In genomic region chr16:10888320-10888937, GRCh38 we compare ENCODE assay signal across 1 cellular context.
TF ChIP-seq lines count a peak whose summit lies in the region.

No MANE protein-coding gene starts in this region.

TF ChIP-seq in GM12878, 131 proteins besides CTCF, POLR2A, EP300 and RAD21 (continues in another document):
- TF ChIP-seq BMI1 (IDR thresholded peaks at IDR 0.05; ENCODE audit: borderline replicate concordance), result peak; percentile 30; the same call in 1 of the 2 replicates
- TF ChIP-seq SKIL (IDR thresholded peaks at IDR 0.05; ENCODE audit: low read depth, poor library complexity, severe bottlenecking), result peak; percentile 72
- peak; percentile 73 for TF ChIP-seq IKZF1 (conservative IDR thresholded peaks at IDR 0.05)
- no peak for TF ChIP-seq BACH1 (IDR thresholded peaks at IDR 0.05; ENCODE audit: borderline replicate concordance)
- TF ChIP-seq NBN (IDR thresholded peaks at IDR 0.05), result no peak
- TF ChIP-seq JUNB (IDR thresholded peaks at IDR 0.05), result peak; percentile 40
- 0 out of 2 replicates have a peak, but pooled peaks have one; percentile 14 for TF ChIP-seq BCL11A (IDR thresholded peaks at IDR 0.05; ENCODE audit: low read depth, low read length)
- TF ChIP-seq CREM (IDR thresholded peaks at IDR 0.05; ENCODE audit: low read depth), result peak; percentile 77
- TF ChIP-seq, protein P1, sequence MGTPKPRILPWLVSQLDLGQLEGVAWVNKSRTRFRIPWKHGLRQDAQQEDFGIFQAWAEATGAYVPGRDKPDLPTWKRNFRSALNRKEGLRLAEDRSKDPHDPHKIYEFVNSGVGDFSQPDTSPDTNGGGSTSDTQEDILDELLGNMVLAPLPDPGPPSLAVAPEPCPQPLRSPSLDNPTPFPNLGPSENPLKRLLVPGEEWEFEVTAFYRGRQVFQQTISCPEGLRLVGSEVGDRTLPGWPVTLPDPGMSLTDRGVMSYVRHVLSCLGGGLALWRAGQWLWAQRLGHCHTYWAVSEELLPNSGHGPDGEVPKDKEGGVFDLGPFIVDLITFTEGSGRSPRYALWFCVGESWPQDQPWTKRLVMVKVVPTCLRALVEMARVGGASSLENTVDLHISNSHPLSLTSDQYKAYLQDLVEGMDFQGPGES (IDR thresholded peaks at IDR 0.05), result no peak
- peak; percentile 64; the same call in 1 of the 2 replicates for TF ChIP-seq FOXM1 (IDR thresholded peaks at IDR 0.05; ENCODE audit: low read depth, low read length)
- TF ChIP-seq MEF2A (IDR thresholded peaks at IDR 0.05; ENCODE audit: insufficient read depth, low read depth, low read length), result peak; percentile 88
- TF ChIP-seq RCOR1 (conservative IDR thresholded peaks at IDR 0.05; ENCODE audit: low read depth, low read length), result no peak
- no peak for TF ChIP-seq RELA (IDR thresholded peaks at IDR 0.05; ENCODE audit: borderline replicate concordance, partially characterized antibody)
- TF ChIP-seq, protein P2, sequence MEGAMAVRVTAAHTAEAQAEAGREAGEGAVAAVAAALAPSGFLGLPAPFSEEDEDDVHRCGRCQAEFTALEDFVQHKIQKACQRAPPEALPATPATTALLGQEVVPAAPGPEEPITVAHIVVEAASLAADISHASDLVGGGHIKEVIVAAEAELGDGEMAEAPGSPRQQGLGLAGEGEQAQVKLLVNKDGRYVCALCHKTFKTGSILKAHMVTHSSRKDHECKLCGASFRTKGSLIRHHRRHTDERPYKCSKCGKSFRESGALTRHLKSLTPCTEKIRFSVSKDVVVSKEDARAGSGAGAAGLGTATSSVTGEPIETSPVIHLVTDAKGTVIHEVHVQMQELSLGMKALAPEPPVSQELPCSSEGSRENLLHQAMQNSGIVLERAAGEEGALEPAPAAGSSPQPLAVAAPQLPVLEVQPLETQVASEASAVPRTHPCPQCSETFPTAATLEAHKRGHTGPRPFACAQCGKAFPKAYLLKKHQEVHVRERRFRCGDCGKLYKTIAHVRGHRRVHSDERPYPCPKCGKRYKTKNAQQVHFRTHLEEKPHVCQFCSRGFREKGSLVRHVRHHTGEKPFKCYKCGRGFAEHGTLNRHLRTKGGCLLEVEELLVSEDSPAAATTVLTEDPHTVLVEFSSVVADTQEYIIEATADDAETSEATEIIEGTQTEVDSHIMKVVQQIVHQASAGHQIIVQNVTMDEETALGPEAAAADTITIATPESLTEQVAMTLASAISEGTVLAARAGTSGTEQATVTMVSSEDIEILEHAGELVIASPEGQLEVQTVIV (IDR thresholded peaks at IDR 0.05; ENCODE audit: borderline replicate concordance, partially characterized antibody), result no peak
- peak; percentile 27; the same call in 1 of the 2 replicates for TF ChIP-seq CBFB (IDR thresholded peaks at IDR 0.05; ENCODE audit: low read depth)
- TF ChIP-seq, protein P3, sequence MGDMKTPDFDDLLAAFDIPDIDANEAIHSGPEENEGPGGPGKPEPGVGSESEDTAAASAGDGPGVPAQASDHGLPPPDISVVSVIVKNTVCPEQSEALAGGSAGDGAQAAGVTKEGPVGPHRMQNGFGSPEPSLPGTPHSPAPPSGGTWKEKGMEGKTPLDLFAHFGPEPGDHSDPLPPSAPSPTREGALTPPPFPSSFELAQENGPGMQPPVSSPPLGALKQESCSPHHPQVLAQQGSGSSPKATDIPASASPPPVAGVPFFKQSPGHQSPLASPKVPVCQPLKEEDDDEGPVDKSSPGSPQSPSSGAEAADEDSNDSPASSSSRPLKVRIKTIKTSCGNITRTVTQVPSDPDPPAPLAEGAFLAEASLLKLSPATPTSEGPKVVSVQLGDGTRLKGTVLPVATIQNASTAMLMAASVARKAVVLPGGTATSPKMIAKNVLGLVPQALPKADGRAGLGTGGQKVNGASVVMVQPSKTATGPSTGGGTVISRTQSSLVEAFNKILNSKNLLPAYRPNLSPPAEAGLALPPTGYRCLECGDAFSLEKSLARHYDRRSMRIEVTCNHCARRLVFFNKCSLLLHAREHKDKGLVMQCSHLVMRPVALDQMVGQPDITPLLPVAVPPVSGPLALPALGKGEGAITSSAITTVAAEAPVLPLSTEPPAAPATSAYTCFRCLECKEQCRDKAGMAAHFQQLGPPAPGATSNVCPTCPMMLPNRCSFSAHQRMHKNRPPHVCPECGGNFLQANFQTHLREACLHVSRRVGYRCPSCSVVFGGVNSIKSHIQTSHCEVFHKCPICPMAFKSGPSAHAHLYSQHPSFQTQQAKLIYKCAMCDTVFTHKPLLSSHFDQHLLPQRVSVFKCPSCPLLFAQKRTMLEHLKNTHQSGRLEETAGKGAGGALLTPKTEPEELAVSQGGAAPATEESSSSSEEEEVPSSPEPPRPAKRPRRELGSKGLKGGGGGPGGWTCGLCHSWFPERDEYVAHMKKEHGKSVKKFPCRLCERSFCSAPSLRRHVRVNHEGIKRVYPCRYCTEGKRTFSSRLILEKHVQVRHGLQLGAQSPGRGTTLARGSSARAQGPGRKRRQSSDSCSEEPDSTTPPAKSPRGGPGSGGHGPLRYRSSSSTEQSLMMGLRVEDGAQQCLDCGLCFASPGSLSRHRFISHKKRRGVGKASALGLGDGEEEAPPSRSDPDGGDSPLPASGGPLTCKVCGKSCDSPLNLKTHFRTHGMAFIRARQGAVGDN (IDR thresholded peaks at IDR 0.05), result 0 out of 2 replicates have a peak, but pooled peaks have one; percentile 24
- no peak for TF ChIP-seq TCF7 (IDR thresholded peaks at IDR 0.05; ENCODE audit: borderline replicate concordance)
- peak in 1 of 2 experiments; percentile 61; a peak in 1 of 4 replicates for TF ChIP-seq SRF (IDR thresholded peaks at IDR 0.05; ENCODE audit: low read depth in 2 of 2, low read length in 2 of 2)
- TF ChIP-seq ZBTB4 (CRISPR knock-in tag; IDR thresholded peaks at IDR 0.05), result no peak
- TF ChIP-seq, protein P4, sequence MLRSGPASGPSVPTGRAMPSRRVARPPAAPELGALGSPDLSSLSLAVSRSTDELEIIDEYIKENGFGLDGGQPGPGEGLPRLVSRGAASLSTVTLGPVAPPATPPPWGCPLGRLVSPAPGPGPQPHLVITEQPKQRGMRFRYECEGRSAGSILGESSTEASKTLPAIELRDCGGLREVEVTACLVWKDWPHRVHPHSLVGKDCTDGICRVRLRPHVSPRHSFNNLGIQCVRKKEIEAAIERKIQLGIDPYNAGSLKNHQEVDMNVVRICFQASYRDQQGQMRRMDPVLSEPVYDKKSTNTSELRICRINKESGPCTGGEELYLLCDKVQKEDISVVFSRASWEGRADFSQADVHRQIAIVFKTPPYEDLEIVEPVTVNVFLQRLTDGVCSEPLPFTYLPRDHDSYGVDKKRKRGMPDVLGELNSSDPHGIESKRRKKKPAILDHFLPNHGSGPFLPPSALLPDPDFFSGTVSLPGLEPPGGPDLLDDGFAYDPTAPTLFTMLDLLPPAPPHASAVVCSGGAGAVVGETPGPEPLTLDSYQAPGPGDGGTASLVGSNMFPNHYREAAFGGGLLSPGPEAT (IDR thresholded peaks at IDR 0.05; ENCODE audit: low read depth), result peak; percentile 44; the same call in 1 of the 2 replicates
- no peak for TF ChIP-seq IRF4 (IDR thresholded peaks at IDR 0.05; ENCODE audit: low read depth, low read length)
- no peak for TF ChIP-seq YBX1 (IDR thresholded peaks at IDR 0.05)
- TF ChIP-seq CBX5 (IDR thresholded peaks at IDR 0.05; ENCODE audit: low read depth), result no peak
- TF ChIP-seq PAX8 (IDR thresholded peaks at IDR 0.05), result no peak
- TF ChIP-seq MTA2 (IDR thresholded peaks at IDR 0.05; ENCODE audit: low read depth), result no peak; the same call in 1 of the 2 replicates
- peak in 1 of 2 experiments; percentile 53; a peak in 1 of 4 replicates for TF ChIP-seq ETV6 (conservative IDR thresholded peaks at IDR 0.05 in 1 of 2, IDR thresholded peaks at IDR 0.05 in 1 of 2; ENCODE audit: borderline replicate concordance in 1 of 2, low read depth in 1 of 2)
- TF ChIP-seq GATAD2B (conservative IDR thresholded peaks at IDR 0.05; ENCODE audit: low read depth), result 0 out of 2 replicates have a peak, but pooled peaks have one; percentile 33
- TF ChIP-seq NFIC (IDR thresholded peaks at IDR 0.05; ENCODE audit: low read depth, low read length), result peak; percentile 86
- peak; percentile 52; the same call in 1 of the 2 replicates for TF ChIP-seq SMAD5 (IDR thresholded peaks at IDR 0.05; ENCODE audit: low read depth)
- peak; percentile 79 for TF ChIP-seq DPF2 (IDR thresholded peaks at IDR 0.05)
- no peak for TF ChIP-seq NR2C1 (IDR thresholded peaks at IDR 0.05)
- TF ChIP-seq MTA3 (IDR thresholded peaks at IDR 0.05; ENCODE audit: borderline replicate concordance, low read length), result peak; percentile 93
- peak; percentile 79 for TF ChIP-seq MEF2B (IDR thresholded peaks at IDR 0.05; ENCODE audit: partially characterized antibody, poor library complexity, severe bottlenecking)
- TF ChIP-seq, protein P5, sequence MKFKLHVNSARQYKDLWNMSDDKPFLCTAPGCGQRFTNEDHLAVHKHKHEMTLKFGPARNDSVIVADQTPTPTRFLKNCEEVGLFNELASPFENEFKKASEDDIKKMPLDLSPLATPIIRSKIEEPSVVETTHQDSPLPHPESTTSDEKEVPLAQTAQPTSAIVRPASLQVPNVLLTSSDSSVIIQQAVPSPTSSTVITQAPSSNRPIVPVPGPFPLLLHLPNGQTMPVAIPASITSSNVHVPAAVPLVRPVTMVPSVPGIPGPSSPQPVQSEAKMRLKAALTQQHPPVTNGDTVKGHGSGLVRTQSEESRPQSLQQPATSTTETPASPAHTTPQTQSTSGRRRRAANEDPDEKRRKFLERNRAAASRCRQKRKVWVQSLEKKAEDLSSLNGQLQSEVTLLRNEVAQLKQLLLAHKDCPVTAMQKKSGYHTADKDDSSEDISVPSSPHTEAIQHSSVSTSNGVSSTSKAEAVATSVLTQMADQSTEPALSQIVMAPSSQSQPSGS (IDR thresholded peaks at IDR 0.05; ENCODE audit: low read length), result peak; percentile 63; the same call in 1 of the 2 replicates
- peak in 1 of 2 experiments; percentile 99; a peak in 2 of 3 replicates for TF ChIP-seq EGR1 (IDR thresholded peaks at IDR 0.05; ENCODE audit: borderline replicate concordance in 1 of 2, low read depth in 2 of 2, low read length in 2 of 2)
- TF ChIP-seq CHD2 (IDR thresholded peaks at IDR 0.05; ENCODE audit: borderline replicate concordance, low read depth, low read length), result peak; percentile 73
- TF ChIP-seq ELK1 (IDR thresholded peaks at IDR 0.05; ENCODE audit: low read depth, low read length), result no peak
- 0 out of 2 replicates have a peak, but pooled peaks have one; percentile 19 for TF ChIP-seq ZNF217 (IDR thresholded peaks at IDR 0.05)
- TF ChIP-seq EED (IDR thresholded peaks at IDR 0.05; ENCODE audit: low read depth), result peak; percentile 80
- TF ChIP-seq RUNX3 (IDR thresholded peaks at IDR 0.05; ENCODE audit: low read length), result peak; percentile 63
- no peak for TF ChIP-seq TCF12 (IDR thresholded peaks at IDR 0.05; ENCODE audit: low read depth, low read length)
- peak; percentile 32; the same call in 1 of the 2 replicates for TF ChIP-seq YY1 (IDR thresholded peaks at IDR 0.05; ENCODE audit: low read depth, low read length)
- TF ChIP-seq MLLT1 (IDR thresholded peaks at IDR 0.05), result no peak
